21 cellular contexts compared by ENCODE assay signal in the genomic region with DNA sequence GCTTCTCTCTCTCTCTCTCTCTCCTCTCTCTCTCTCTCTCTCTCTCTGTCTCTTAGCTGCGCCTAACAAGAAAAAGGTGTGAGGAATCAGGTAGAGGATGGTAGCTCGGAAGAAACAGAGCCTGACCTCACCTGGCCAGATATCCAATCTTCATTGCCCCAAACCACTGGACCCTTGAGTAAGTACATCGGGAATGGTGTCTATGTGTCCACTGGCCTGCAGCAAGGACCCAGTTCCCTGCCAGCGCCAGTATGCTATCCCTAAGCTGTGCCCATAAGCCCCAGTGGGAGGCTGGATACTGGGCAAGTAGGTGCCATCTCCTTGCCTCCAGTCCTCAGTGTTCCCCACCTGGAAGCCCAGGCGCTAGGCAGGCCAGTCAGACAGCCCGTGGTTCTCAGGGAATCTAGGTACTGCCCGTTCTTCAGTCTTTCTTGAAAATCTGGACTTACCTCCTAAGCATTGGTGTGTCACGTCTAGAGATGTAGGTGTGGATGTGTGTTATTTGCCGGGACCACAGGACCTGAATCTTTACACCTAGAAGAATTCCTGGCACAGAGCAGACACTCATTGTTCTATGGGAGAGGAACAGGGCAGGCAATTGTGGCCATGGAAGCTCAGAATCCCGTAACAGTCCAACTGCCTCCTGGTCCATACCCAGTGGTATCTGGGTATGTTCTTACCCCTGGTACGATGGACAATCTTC. TPM values are rescaled to one million over a fixed set of nuclear protein-coding genes. Genes with fewer than 3 reads are reported as not detected.
DNase-seq lines count a peak whose midpoint lies in the region; ATAC-seq, FAIRE-seq and TF ChIP-seq lines count a peak whose summit lies in the region.
"Had no signal": no experiment of that assay in that cellular context is flagged by ENCODE, and none has a peak within 500 bp of the region (broad histone marks: within the 10 kb centered on the region; RNA-seq: fewer than 3 reads in every experiment).

No MANE protein-coding gene starts in this region.

- no peak overlapping the region for H3K27ac Mint-ChIP-seq in effector memory CD8-positive, alpha-beta T cell
- H3K27ac Mint-ChIP-seq in naive B cell (peak overlapping the region in 3 of 6 donors; percentile 49 to 93 (median 71)), type B pancreatic cell (no peak overlapping the region)
- no peak overlapping the region for H3K27ac Mint-ChIP-seq in activated T-helper 17 cell treated with anti-CD3 and anti-CD28 coated beads, Interleukin-2, amount 50 U/mL, for 72 hours
- H3K27ac Mint-ChIP-seq: CD14-positive monocyte, H9 had no signal

- peaks cover 72 to 89% of the 10 kb centered on the region in 2 donors for H3K27me3 Mint-ChIP-seq in effector memory CD8-positive, alpha-beta T cell
- H3K27me3 Mint-ChIP-seq in naive B cell (peaks cover 63 to 80% (median 76%) of the 10 kb centered on the region in 3 donors), type B pancreatic cell (peaks cover 89% of the 10 kb centered on the region)
- H3K27me3 Mint-ChIP-seq in activated T-helper 17 cell treated with anti-CD3 and anti-CD28 coated beads, Interleukin-2, amount 50 U/mL, for 72 hours: peaks cover 65% of the 10 kb centered on the region

- H3K27ac ChIP-seq in right cardiac atrium (ENCODE audit: low read length): no peak overlapping the region

- ATAC-seq in right cardiac atrium (no peak), naive B cell (ENCODE audit: low read depth in 2 of 2) (no peak)
- no peak for ATAC-seq in effector memory CD8-positive, alpha-beta T cell (replicated peaks)
- ATAC-seq in activated T-helper 17 cell treated with anti-CD3 and anti-CD28 coated beads, Interleukin-2, amount 50 U/mL, for 72 hours (replicated peaks): no peak

- intact Hi-C loops in cardiac septum (cut with DNase I) (loop anchor here (5.0 to 10.0 kb wide), 2 partner anchors 619 to 996 kb away; no protein-coding TSS in a partner anchor), right cardiac atrium (cut with DNase I) (loop anchor here (5.0 to 10.0 kb wide), 5 partner anchors 146 to 619 kb away; no protein-coding TSS in a partner anchor)

- peaks cover 0 to 20% of the 10 kb centered on the region in 2 donors for H3K4me1 Mint-ChIP-seq in effector memory CD8-positive, alpha-beta T cell (ENCODE audit: low read depth in 2 of 2)
- H3K4me1 Mint-ChIP-seq in naive B cell: peaks cover 24 to 28% (median 25%) of the 10 kb centered on the region in 3 donors
- H3K4me1 Mint-ChIP-seq in type B pancreatic cell (ENCODE audit: unreplicated experiment): peaks cover 5% of the 10 kb centered on the region
- no peaks in the 10 kb centered on the region for H3K4me1 Mint-ChIP-seq in activated T-helper 17 cell treated with anti-CD3 and anti-CD28 coated beads, Interleukin-2, amount 50 U/mL, for 72 hours

- DNase-seq in cardiac septum (ENCODE audit: low spot score): peak; percentile 29
- DNase-seq in right cardiac atrium: no peak
- no peak for DNase-seq in effector memory CD8-positive, alpha-beta T cell
- no peak for DNase-seq in naive B cell
- DNase-seq in type B pancreatic cell (ENCODE audit: extremely low spot score, unreplicated experiment): no peak
- no peak for DNase-seq in H54 (ENCODE audit: insufficient read length, low spot score)
- DNase-seq in GF-D8 (lab: John Stamatoyannopoulos, UW): no peak
- DNase-seq: DMS79, H9, NCI-H1417 treated with DMSO at 0.1 percent for 48 hours, NCI-H2029, NCI-H510A, NCI-H82, SIG-M5 had no signal

- no peak for TF ChIP-seq POLR2A in H54 (IDR thresholded peaks at IDR 0.05; ENCODE audit: low read depth, low read length)

- H3K36me3 Mint-ChIP-seq in effector memory CD8-positive, alpha-beta T cell (ENCODE audit: insufficient read depth): no peaks in the 10 kb centered on the region
- H3K36me3 Mint-ChIP-seq in naive B cell: no peaks in the 10 kb centered on the region
- no peaks in the 10 kb centered on the region for H3K36me3 Mint-ChIP-seq in type B pancreatic cell
- no peaks in the 10 kb centered on the region for H3K36me3 Mint-ChIP-seq in activated T-helper 17 cell treated with anti-CD3 and anti-CD28 coated beads, Interleukin-2, amount 50 U/mL, for 72 hours (ENCODE audit: low read depth)
- H3K36me3 Mint-ChIP-seq: CD14-positive monocyte had no signal

- H3K27me3 ChIP-seq in right cardiac atrium (ENCODE audit: control insufficient read depth, insufficient read depth): peaks cover 12% of the 10 kb centered on the region

- no peak for FAIRE-seq in H54 (lab: Jason Lieb, UNC)
- FAIRE-seq: A204.1, GM12891, GM19239 had no signal

- no peak overlapping the region for H3K4me3 ChIP-seq in right cardiac atrium (ENCODE audit: low read length)

- no peaks in the 10 kb centered on the region for H3K4me1 ChIP-seq in right cardiac atrium (ENCODE audit: control insufficient read depth, insufficient read depth, low read length)

- H3K9me3 Mint-ChIP-seq in effector memory CD8-positive, alpha-beta T cell: no peaks in the 10 kb centered on the region
- H3K9me3 Mint-ChIP-seq in naive B cell (no peaks in the 10 kb centered on the region), type B pancreatic cell (no peaks in the 10 kb centered on the region)
- no peaks in the 10 kb centered on the region for H3K9me3 Mint-ChIP-seq in activated T-helper 17 cell treated with anti-CD3 and anti-CD28 coated beads, Interleukin-2, amount 50 U/mL, for 72 hours

- no peak for TF ChIP-seq CTCF in type B pancreatic cell (conservative IDR thresholded peaks at IDR 0.05)

- H3K4me3 Mint-ChIP-seq in effector memory CD8-positive, alpha-beta T cell: peak overlapping the region; percentile 7 to 53
- H3K4me3 Mint-ChIP-seq in naive B cell (peak overlapping the region in 7 of 8 donors; percentile 18 to 89 (median 75)), type B pancreatic cell (peak overlapping the region; percentile 72)
- H3K4me3 Mint-ChIP-seq in activated T-helper 17 cell treated with anti-CD3 and anti-CD28 coated beads, Interleukin-2, amount 50 U/mL, for 72 hours: no peak overlapping the region

- WGBS in right cardiac atrium: 16% methylated on average over 11 of the region's 11 CpGs

- H3K9me3 ChIP-seq in right cardiac atrium (ENCODE audit: control insufficient read depth, low read length): no peaks in the 10 kb centered on the region

RNA-seq across cellular contexts. Expression of a gene that starts 7.3 kb away (rescaled TPM):
- not detected for total RNA-seq in cardiac septum
- not detected for total RNA-seq in right cardiac atrium
- not detected for polyA plus RNA-seq in right cardiac atrium
- polyA plus RNA-seq in naive B cell (ENCODE audit: low read depth in 6 of 6): not detected
- total RNA-seq in type B pancreatic cell (ENCODE audit: low replicate concordance): 0.93 TPM in 1 of 2 replicates, not detected in the other
- total RNA-seq in activated T-helper 17 cell treated with anti-CD3 and anti-CD28 coated beads, Interleukin-2, amount 50 U/mL, for 72 hours: not detected
- total RNA-seq: G401, H9, LHCN-M2 had no signal
- polyA plus RNA-seq: CD14-positive monocyte had no signal

RNA-seq across cellular contexts. Expression of a gene that starts 12.0 kb away (rescaled TPM):
- total RNA-seq in cardiac septum: not detected
- not detected for total RNA-seq in right cardiac atrium
- not detected for polyA plus RNA-seq in right cardiac atrium
- polyA plus RNA-seq in naive B cell (ENCODE audit: low read depth in 6 of 6): not detected
- total RNA-seq in type B pancreatic cell (ENCODE audit: low replicate concordance): 11.3 and 31.8 TPM in 2 replicates
- total RNA-seq in activated T-helper 17 cell treated with anti-CD3 and anti-CD28 coated beads, Interleukin-2, amount 50 U/mL, for 72 hours: not detected
- total RNA-seq: H9, LHCN-M2 had no signal
- polyA plus RNA-seq: CD14-positive monocyte had no signal

Comparison
In these comparisons a context has a peak if more than half of its experiments do, and no peak if none do; other contexts are left out.
1. RNA of a gene that starts 12.0 kb away (total RNA-seq): 11.3 to 31.8 TPM in type B pancreatic cell; not detected in cardiac septum (single experiment), not detected in right cardiac atrium and not detected in activated T-helper 17 cell treated with anti-CD3 and anti-CD28 coated beads, Interleukin-2, amount 50 U/mL, for 72 hours; every median in the first group is over 10 times any median in the second.